Comparison of ENCODE assay signal across 8 cellular contexts in the genomic region with DNA sequence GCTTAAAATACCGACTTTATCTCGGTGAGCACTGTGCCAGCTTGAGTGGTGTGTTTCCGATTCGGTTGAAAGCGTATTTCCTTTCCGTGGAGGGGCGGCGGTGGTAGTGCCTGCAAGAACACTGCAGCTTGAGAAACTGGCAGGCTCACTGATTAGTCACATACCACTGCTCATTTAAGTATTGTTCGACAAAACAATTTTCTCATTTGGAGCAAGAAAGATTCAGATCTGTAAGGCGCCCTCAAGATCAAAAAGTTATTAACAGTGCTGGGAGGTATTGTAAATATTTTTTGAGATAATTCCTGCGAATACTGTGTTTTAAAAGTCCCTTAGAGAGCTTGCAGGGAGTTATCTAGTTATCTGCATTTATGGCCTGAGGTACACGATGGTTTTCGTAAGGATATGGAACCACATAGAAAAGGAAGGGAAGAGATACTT. TPM values are rescaled to one million over a fixed set of nuclear protein-coding genes. Genes with fewer than 3 reads are reported as not detected.
DNase-seq lines count a peak whose midpoint lies in the region; ATAC-seq, FAIRE-seq and TF ChIP-seq lines count a peak whose summit lies in the region.

No MANE protein-coding gene starts in this region.

- H3K9ac ChIP-seq in kidney (ENCODE audit: low read length in 2 of 2), result peak overlapping the region; percentile 86 to 96

- H3K9me3 Mint-ChIP-seq in central memory CD8-positive, alpha-beta T cell, result no peaks in the 10 kb centered on the region

- H3K4me1 Mint-ChIP-seq in central memory CD8-positive, alpha-beta T cell, result peaks cover 40% of the 10 kb centered on the region

- H3K27me3 ChIP-seq in GM06990 (replicated peaks; ENCODE audit: control insufficient read depth, insufficient read depth, low read length), result no peaks in the 10 kb centered on the region

- FAIRE-seq in kidney (lab: Jason Lieb, UNC), result no peak

- peak; percentile 24 for DNase-seq in GM06990 (ENCODE audit: extremely low read depth, insufficient read length)
- DNase-seq in NCI-H2029 treated with DMSO at 0.1 percent for 48 hours (lab: John Stamatoyannopoulos, UW), result peak; percentile 12
- peak; percentile 55 for DNase-seq in activated CD4-positive, CD25-positive, alpha-beta regulatory T cell treated with anti-CD3 and anti-CD28 coated beads, Interleukin-2, amount 50 U/mL, for 16 hours (ENCODE audit: low read depth, low spot score)
- peak; percentile 27 to 45 for DNase-seq in central memory CD8-positive, alpha-beta T cell (ENCODE audit: low spot score in 2 of 2)
- DNase-seq in kidney, result peak; percentile 87
- peak; percentile 54 to 65 for DNase-seq in stimulated activated CD4-positive, alpha-beta T cell treated with anti-CD3 and anti-CD28 coated beads, Interleukin-12 subunit alpha, Interleukin-12 subunit beta, amount 100 ng/mL, for 24 hours (ENCODE audit: low read depth in 2 of 2)

- H3K4me3 ChIP-seq in GM06990 (replicated peaks; ENCODE audit: low read depth, low read length), result peak overlapping the region; percentile 86
- H3K4me3 ChIP-seq in kidney (ENCODE audit: low read length in 2 of 2), result peak overlapping the region; percentile 96 to 99

- ATAC-seq in central memory CD8-positive, alpha-beta T cell (replicated peaks; ENCODE audit: extremely low read depth, poor library complexity, severe bottlenecking), result peak; percentile 54
- ATAC-seq in HG03378 (IDR thresholded peaks at IDR 0.05; ENCODE audit: unreplicated experiment) (no peak), HG02623 (IDR thresholded peaks at IDR 0.05; ENCODE audit: unreplicated experiment) (no peak)

- intact Hi-C loops in kidney (cut with DNase I), result loop anchor here (5.0 kb wide), 1 partner anchor 63 kb away; no protein-coding TSS in a partner anchor

- H3K27me3 Mint-ChIP-seq in central memory CD8-positive, alpha-beta T cell, result peaks cover 4% of the 10 kb centered on the region

- no peaks in the 10 kb centered on the region for H3K9me3 ChIP-seq in kidney (ENCODE audit: control insufficient read depth in 1 of 2, low read length in 2 of 2)

- H3K36me3 ChIP-seq in GM06990 (ENCODE audit: control insufficient read depth, insufficient read depth, low read length) (no peaks in the 10 kb centered on the region), kidney (ENCODE audit: control insufficient read depth in 1 of 2, insufficient read depth in 2 of 2, low read length in 2 of 2) (no peaks in the 10 kb centered on the region)

- H3K27ac Mint-ChIP-seq in central memory CD8-positive, alpha-beta T cell (ENCODE audit: low read depth), result peak overlapping the region; percentile 83

- H3K4me3 Mint-ChIP-seq in central memory CD8-positive, alpha-beta T cell, result peak overlapping the region; percentile 94

- peaks cover 14% of the 10 kb centered on the region for H3K36me3 Mint-ChIP-seq in central memory CD8-positive, alpha-beta T cell (ENCODE audit: insufficient read depth)

- H3K27ac ChIP-seq in kidney (ENCODE audit: low read depth in 2 of 2, low read length in 2 of 2), result peak overlapping the region; percentile 92 to 93

- peaks cover 5 to 6% of the 10 kb centered on the region in 2 donors for H3K4me1 ChIP-seq in kidney (ENCODE audit: control insufficient read depth in 1 of 2, insufficient read depth in 1 of 2, low read depth in 1 of 2, low read length in 2 of 2)

- no peak for TF ChIP-seq CTCF in GM06990 (IDR thresholded peaks at IDR 0.05; ENCODE audit: insufficient read depth, low read length, poor library complexity, severe bottlenecking)
- TF ChIP-seq CTCF in kidney (IDR thresholded peaks at IDR 0.05; ENCODE audit: borderline replicate concordance, extremely low read depth, insufficient read depth), result no peak

RNA-seq across cellular contexts. Expression of gene MAPK14, which starts 1.3 kb away (rescaled TPM):
- total RNA-seq in kidney, result 56.6 TPM
- 19.9 TPM for polyA plus RNA-seq in kidney (ENCODE audit: insufficient read depth, low read depth, low replicate concordance)

RNA-seq across cellular contexts. Expression of gene SLC26A8, which starts 4.5 kb away (rescaled TPM):
- total RNA-seq in kidney, result 0.22 TPM
- not detected for polyA plus RNA-seq in kidney (ENCODE audit: insufficient read depth, low read depth, low replicate concordance)

Comparison
In these comparisons a context has a peak if more than half of its experiments do, and no peak if none do; other contexts are left out.
1. DNase-seq: peak in every context shown above with its lines; median percentile 87 in kidney; 60 in stimulated activated CD4-positive, alpha-beta T cell treated with anti-CD3 and anti-CD28 coated beads, Interleukin-12 subunit alpha, Interleukin-12 subunit beta, amount 100 ng/mL, for 24 hours; 55 in activated CD4-positive, CD25-positive, alpha-beta regulatory T cell treated with anti-CD3 and anti-CD28 coated beads, Interleukin-2, amount 50 U/mL, for 16 hours; 36 in central memory CD8-positive, alpha-beta T cell; 24 in GM06990; 12 in NCI-H2029 treated with DMSO at 0.1 percent for 48 hours.